ENCODE assay signal across 12 cellular contexts in the genomic region with DNA sequence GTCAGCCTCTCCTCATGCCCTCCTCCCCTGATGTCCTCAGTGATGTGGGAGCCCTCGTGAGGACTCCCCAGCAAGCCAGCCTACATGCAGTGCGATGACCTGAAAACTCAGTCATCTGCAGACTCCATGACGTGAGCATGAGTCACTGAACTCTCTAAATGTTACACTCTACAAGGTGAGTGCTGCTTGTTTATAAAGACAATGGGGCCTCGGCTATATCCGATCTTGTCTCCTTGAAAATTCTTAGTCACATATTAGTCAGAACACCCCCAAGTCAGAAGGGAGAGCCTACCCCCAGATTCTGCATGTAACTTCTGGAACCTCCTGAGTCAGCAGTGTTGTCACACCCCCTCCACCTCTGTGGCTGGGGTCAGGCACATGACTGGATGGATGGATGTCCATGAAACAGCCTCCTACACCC.
A peak's percentile ranks its signal among the peaks of the same experiment; 100 is the strongest.
DNase-seq lines count a peak whose midpoint lies in the region; ATAC-seq, FAIRE-seq and TF ChIP-seq lines count a peak whose summit lies in the region.
"Had no signal": no experiment of that assay in that cellular context is flagged by ENCODE, and none has a peak within 500 bp of the region (broad histone marks: within the 10 kb centered on the region; RNA-seq: fewer than 3 reads in every experiment).

No MANE protein-coding gene starts in this region.

- POLR2A ChIA-PET in AG04450 (lab: Yijun Ruan, JAX): no interaction called here

- ATAC-seq in HG02678 (IDR thresholded peaks at IDR 0.05; ENCODE audit: unreplicated experiment) (no peak), GM19452 (IDR thresholded peaks at IDR 0.05; ENCODE audit: unreplicated experiment) (no peak)

- TF ChIP-seq CTCF in AG04450 (IDR thresholded peaks at IDR 0.05; ENCODE audit: low read depth, low read length): no peak
- TF ChIP-seq CTCF in HFFc6 (IDR thresholded peaks at IDR 0.05): no peak
- no peak for TF ChIP-seq CTCF in astrocyte (IDR thresholded peaks at IDR 0.05; ENCODE audit: insufficient read depth, low read depth, low read length)
- peak in 1 of 3 experiments; percentile 3 for TF ChIP-seq CTCF in keratinocyte (optimal IDR thresholded peaks at IDR 0.05 in 1 of 3, IDR thresholded peaks at IDR 0.05 in 1 of 3, conservative IDR thresholded peaks at IDR 0.05 in 1 of 3; ENCODE audit: extremely low read depth in 1 of 3, insufficient read depth in 2 of 3, low read length in 3 of 3)
- no peak for TF ChIP-seq CTCF in D721Med (IDR thresholded peaks at IDR 0.05; ENCODE audit: insufficient read depth, missing control alignments)

- H3K27me3 Mint-ChIP-seq in HFFc6 (ENCODE audit: insufficient read depth) (peaks cover 1% of the 10 kb centered on the region), astrocyte (ENCODE audit: low read depth, unreplicated experiment) (no peaks in the 10 kb centered on the region)
- H3K27me3 Mint-ChIP-seq: activated CD4-positive, alpha-beta memory T cell treated with anti-CD3 and anti-CD28 coated beads, Interleukin-2, amount 10 ng/mL, durations not matched to agents 7 days and 5 days had no signal

- H3K36me3 Mint-ChIP-seq in HFFc6 (ENCODE audit: low read depth) (no peaks in the 10 kb centered on the region; the same call in 1 of the 2 replicates), astrocyte (ENCODE audit: low read depth, unreplicated experiment) (no peaks in the 10 kb centered on the region)

- H3K27ac ChIP-seq in AG04450 (ENCODE audit: low read depth, low read length) (peak overlapping the region; percentile 79), astrocyte (ENCODE audit: low read depth, low read length) (peak overlapping the region; percentile 96), keratinocyte (ENCODE audit: control insufficient read depth, insufficient read depth, low read length) (peak overlapping the region; percentile 80)
- H3K27ac ChIP-seq: pancreas, Peyer's patch had no signal

- no peaks in the 10 kb centered on the region for H4K20me1 ChIP-seq in astrocyte (ENCODE audit: insufficient read depth, low read length)
- H4K20me1 ChIP-seq in keratinocyte (ENCODE audit: control insufficient read depth, extremely low read depth, insufficient read depth, low read length): no peaks in the 10 kb centered on the region

- peak overlapping the region; percentile 41; the same call in 1 of the 2 replicates for H3K4me3 Mint-ChIP-seq in HFFc6
- H3K4me3 Mint-ChIP-seq in astrocyte (ENCODE audit: unreplicated experiment): no peak overlapping the region
- H3K4me3 Mint-ChIP-seq: activated CD4-positive, alpha-beta memory T cell treated with anti-CD3 and anti-CD28 coated beads, Interleukin-2, amount 10 ng/mL, durations not matched to agents 7 days and 5 days had no signal

- H3K4me1 Mint-ChIP-seq in HFFc6 (ENCODE audit: low read depth): peaks cover 87% of the 10 kb centered on the region
- peaks cover 48% of the 10 kb centered on the region for H3K4me1 Mint-ChIP-seq in astrocyte (ENCODE audit: low read depth, unreplicated experiment)
- H3K4me1 Mint-ChIP-seq: activated CD4-positive, alpha-beta memory T cell treated with anti-CD3 and anti-CD28 coated beads, Interleukin-2, amount 10 ng/mL, durations not matched to agents 7 days and 5 days had no signal

- dilution Hi-C loops in keratinocyte (cut with MboI; ENCODE audit: extremely low pct_ligation_motif_present, low sequenced_read_pairs): no loop called here

- H3K4me2 ChIP-seq in astrocyte (ENCODE audit: low read length) (peak overlapping the region; percentile 17), keratinocyte (ENCODE audit: control insufficient read depth, extremely low read depth, insufficient read depth, low read depth, low read length) (peak overlapping the region; percentile 9)

- H3K79me2 ChIP-seq in astrocyte (ENCODE audit: insufficient read depth, low read length): no peaks in the 10 kb centered on the region
- H3K79me2 ChIP-seq in keratinocyte (ENCODE audit: control insufficient read depth, insufficient read depth, low read length): no peaks in the 10 kb centered on the region

- peak overlapping the region; percentile 88 for H3K27ac Mint-ChIP-seq in HFFc6
- H3K27ac Mint-ChIP-seq in astrocyte (ENCODE audit: unreplicated experiment): peak overlapping the region; percentile 93
- H3K27ac Mint-ChIP-seq: activated CD4-positive, alpha-beta memory T cell treated with anti-CD3 and anti-CD28 coated beads, Interleukin-2, amount 10 ng/mL, durations not matched to agents 7 days and 5 days had no signal

- H3K9me3 ChIP-seq in AG04450 (ENCODE audit: control insufficient read depth, insufficient read depth, low read length) (no peaks in the 10 kb centered on the region), astrocyte (ENCODE audit: insufficient read depth, low read depth, low read length) (no peaks in the 10 kb centered on the region), keratinocyte (ENCODE audit: control insufficient read depth, low read depth, low read length) (no peaks in the 10 kb centered on the region)
- H3K9me3 ChIP-seq: pancreas, Peyer's patch had no signal

- H3K27me3 ChIP-seq in AG04450 (ENCODE audit: control insufficient read depth, insufficient read depth, low read length) (no peaks in the 10 kb centered on the region), astrocyte (ENCODE audit: insufficient read depth, low read length) (no peaks in the 10 kb centered on the region), keratinocyte (ENCODE audit: control insufficient read depth, extremely low read depth, insufficient read depth, low read length) (no peaks in the 10 kb centered on the region)
- H3K27me3 ChIP-seq: pancreas, Peyer's patch had no signal

- H3K9ac ChIP-seq in astrocyte (ENCODE audit: low read length) (peak overlapping the region; percentile 73), keratinocyte (ENCODE audit: control insufficient read depth, extremely low read depth, insufficient read depth, low read length) (peak overlapping the region; percentile 8)

- H3K36me3 ChIP-seq in astrocyte (ENCODE audit: insufficient read depth, low read length) (no peaks in the 10 kb centered on the region), keratinocyte (ENCODE audit: control insufficient read depth in 2 of 2, extremely low read depth in 1 of 2, insufficient read depth in 2 of 2, low read length in 2 of 2) (no peaks in the 10 kb centered on the region)
- H3K36me3 ChIP-seq: pancreas, Peyer's patch had no signal

- H2AFZ ChIP-seq in astrocyte (ENCODE audit: low read depth, low read length) (no peak overlapping the region), keratinocyte (ENCODE audit: control insufficient read depth, low read length) (no peak overlapping the region)

- no peaks in the 10 kb centered on the region for H3K9me3 Mint-ChIP-seq in HFFc6
- peaks cover 2% of the 10 kb centered on the region for H3K9me3 Mint-ChIP-seq in astrocyte (ENCODE audit: unreplicated experiment)

- CTCF ChIA-PET in AG04450 (lab: Charles Lee): no interaction called here

- H3K4me1 ChIP-seq in astrocyte (ENCODE audit: insufficient read depth, low read length) (peaks cover 28% of the 10 kb centered on the region), keratinocyte (ENCODE audit: control insufficient read depth, extremely low read depth, insufficient read depth, low read length) (peaks cover 33% of the 10 kb centered on the region)
- H3K4me1 ChIP-seq: pancreas, Peyer's patch had no signal

- no peaks in the 10 kb centered on the region for H3K9me1 ChIP-seq in keratinocyte (ENCODE audit: control insufficient read depth, extremely low read depth, insufficient read depth, low read length)

- no peak overlapping the region for H3K4me3 ChIP-seq in AG04450 (ENCODE audit: low read depth, low read length)
- H3K4me3 ChIP-seq in astrocyte (ENCODE audit: insufficient read depth, low read depth, low read length): no peak overlapping the region
- no peak overlapping the region for H3K4me3 ChIP-seq in keratinocyte (ENCODE audit: control insufficient read depth in 2 of 3, extremely low read depth in 1 of 3, insufficient read depth in 2 of 3, low read depth in 1 of 3, low read length in 3 of 3)
- H3K4me3 ChIP-seq: pancreas, Peyer's patch had no signal

- FAIRE-seq in astrocyte (lab: Jason Lieb, UNC) (peak; percentile 100), keratinocyte (lab: Jason Lieb, UNC) (peak; percentile 100), D721Med (lab: Jason Lieb, UNC) (no peak)
- FAIRE-seq: pancreas had no signal

- DNase-seq in AG04450 (ENCODE audit: low read depth, low spot score): peak; percentile 86
- DNase-seq in HFFc6: peak; percentile 97
- peak; percentile 99 for DNase-seq in astrocyte (ENCODE audit: low read depth)
- DNase-seq in keratinocyte (ENCODE audit: low read depth, low spot score): peak; percentile 100
- DNase-seq in NCI-H146 (lab: John Stamatoyannopoulos, UW): no peak
- no peak for DNase-seq in D721Med (ENCODE audit: insufficient read length, low spot score)
- DNase-seq: activated CD4-positive, alpha-beta memory T cell treated with anti-CD3 and anti-CD28 coated beads, Interleukin-2, amount 10 ng/mL, durations not matched to agents 7 days and 5 days; MV-4-11; pancreas; Peyer's patch had no signal

Comparison
In these comparisons a context has a peak if more than half of its experiments do, and no peak if none do; other contexts are left out.
1. DNase-seq: peak in AG04450 (single experiment), HFFc6 (single experiment), astrocyte (single experiment) and keratinocyte (single experiment); none in NCI-H146 (single experiment) and D721Med (single experiment).
2. Peak in every context shown above with its lines, with median percentiles within 50 percentile points of each other: H3K27ac ChIP-seq.